Comparison of ENCODE assay signal across 7 cellular contexts in genomic region chr17:82019905-82020873, GRCh38. TPM values are rescaled to one million over a fixed set of nuclear protein-coding genes. Genes with fewer than 3 reads are reported as not detected.
DNase-seq lines count a peak whose midpoint lies in the region; ATAC-seq and TF ChIP-seq lines count a peak whose summit lies in the region.

No MANE protein-coding gene starts in this region.

- peaks cover 11% of the 10 kb centered on the region for H3K79me2 ChIP-seq in neural cell (replicated peaks; ENCODE audit: insufficient read depth, low read length)

- TF ChIP-seq POLR2A in vagina (IDR thresholded peaks at IDR 0.05): no peak

- no peak overlapping the region for H3K4me2 ChIP-seq in neural cell (ENCODE audit: low read length)

- H3K4me3 ChIP-seq in effector memory CD4-positive, alpha-beta T cell (ENCODE audit: insufficient read depth, low read depth, low read length, poor library complexity, severe bottlenecking): no peak overlapping the region
- H3K4me3 ChIP-seq in neural cell (ENCODE audit: low read length): no peak overlapping the region
- H3K4me3 ChIP-seq in vagina: no peak overlapping the region

- ATAC-seq in GM21515 (IDR thresholded peaks at IDR 0.05; ENCODE audit: unreplicated experiment): no peak

- no peaks in the 10 kb centered on the region for H3K9me3 ChIP-seq in effector memory CD4-positive, alpha-beta T cell (ENCODE audit: control insufficient read depth, low read length)
- H3K9me3 ChIP-seq in neural cell (ENCODE audit: low read length): no peaks in the 10 kb centered on the region
- H3K9me3 ChIP-seq in vagina: no peaks in the 10 kb centered on the region

- intact Hi-C loops in vagina (cut with DNase I): loop anchor here (5.0 kb wide), 1 partner anchor 43 kb away; the partner anchor contains the start of gene ASPSCR1

- H3K36me3 ChIP-seq in effector memory CD4-positive, alpha-beta T cell (ENCODE audit: control insufficient read depth, insufficient read depth, low read length): peaks cover 3% of the 10 kb centered on the region
- H3K36me3 ChIP-seq in neural cell (ENCODE audit: insufficient read depth, low read length) (no peaks in the 10 kb centered on the region), vagina (no peaks in the 10 kb centered on the region)

- H2AFZ ChIP-seq in neural cell (ENCODE audit: low read depth, low read length): no peak overlapping the region

- no peak overlapping the region for H3K27ac ChIP-seq in effector memory CD4-positive, alpha-beta T cell (ENCODE audit: insufficient read depth, low read length, poor library complexity, severe bottlenecking)
- H3K27ac ChIP-seq in neural cell (ENCODE audit: low read length): no peak overlapping the region
- H3K27ac ChIP-seq in vagina: no peak overlapping the region

- no peaks in the 10 kb centered on the region for H3K9me2 ChIP-seq in neural cell (ENCODE audit: insufficient read depth, low read length)

- no peak overlapping the region for H3K9ac ChIP-seq in neural cell (ENCODE audit: low read length)

- DNase-seq in GM13977 (ENCODE audit: low spot score): peak; percentile 87
- DNase-seq in NCI-H460 (ENCODE audit: extremely low read depth, low read depth): peak; percentile 49
- peak; percentile 43 to 49 for DNase-seq in activated CD4-positive, alpha-beta T cell treated with anti-CD3 and anti-CD28 coated beads, Interleukin-2, amount 50 U/mL, for 4 hours
- DNase-seq in effector memory CD4-positive, alpha-beta T cell: peak; percentile 20 to 48 (median 27)
- DNase-seq in vagina (ENCODE audit: extremely low spot score in 2 of 2): no peak

- no peaks in the 10 kb centered on the region for H4K20me1 ChIP-seq in neural cell (ENCODE audit: insufficient read depth)

- TF ChIP-seq CTCF in GM13977 (IDR thresholded peaks at IDR 0.05; ENCODE audit: extremely low read depth, insufficient read depth, missing control alignments): peak; percentile 93
- TF ChIP-seq CTCF in neural cell (IDR thresholded peaks at IDR 0.05; ENCODE audit: poor library complexity, severe bottlenecking): peak; percentile 52
- TF ChIP-seq CTCF in vagina (IDR thresholded peaks at IDR 0.05): peak in 2 of 3 experiments; percentile 24 to 27

- TF ChIP-seq RAD21 in neural cell (conservative IDR thresholded peaks at IDR 0.05): no peak

- TF ChIP-seq EP300 in neural cell (conservative IDR thresholded peaks at IDR 0.05; ENCODE audit: poor library complexity, severe bottlenecking): no peak

- in situ Hi-C loops in GM13977 (cut with MboI; ENCODE audit: low pct_unique_long_range_greater_than_20kb, low sequenced_read_pairs, unreplicated experiment): no loop called here

- H3F3A ChIP-seq in neural cell (ENCODE audit: insufficient read depth, low read length, poor library complexity, severe bottlenecking): no peaks in the 10 kb centered on the region

- H3K4me1 ChIP-seq in effector memory CD4-positive, alpha-beta T cell (ENCODE audit: control insufficient read depth, insufficient read depth, low read length, poor library complexity, severe bottlenecking): peaks cover 24% of the 10 kb centered on the region
- H3K4me1 ChIP-seq in vagina: peaks cover 48% of the 10 kb centered on the region

- no peaks in the 10 kb centered on the region for H3K27me3 ChIP-seq in effector memory CD4-positive, alpha-beta T cell (replicated peaks; ENCODE audit: control insufficient read depth, insufficient read depth, low read length, poor library complexity, severe bottlenecking)
- no peaks in the 10 kb centered on the region for H3K27me3 ChIP-seq in neural cell (ENCODE audit: insufficient read depth, low read depth, low read length)
- H3K27me3 ChIP-seq in vagina: no peaks in the 10 kb centered on the region

TF ChIP-seq in neural cell, 6 proteins besides CTCF, POLR2A, EP300 and RAD21:
- TF ChIP-seq POLR2AphosphoS5 (IDR thresholded peaks at IDR 0.05) (no peak), TAF1 (IDR thresholded peaks at IDR 0.05; ENCODE audit: low read depth) (no peak), MXI1 (conservative IDR thresholded peaks at IDR 0.05; ENCODE audit: poor library complexity, severe bottlenecking) (no peak), EZH2 (IDR thresholded peaks at IDR 0.05; ENCODE audit: borderline replicate concordance, insufficient read depth, low read length, poor library complexity, severe bottlenecking) (no peak), SMC3 (conservative IDR thresholded peaks at IDR 0.05; ENCODE audit: poor library complexity) (no peak)
- TF ChIP-seq, protein P1, sequence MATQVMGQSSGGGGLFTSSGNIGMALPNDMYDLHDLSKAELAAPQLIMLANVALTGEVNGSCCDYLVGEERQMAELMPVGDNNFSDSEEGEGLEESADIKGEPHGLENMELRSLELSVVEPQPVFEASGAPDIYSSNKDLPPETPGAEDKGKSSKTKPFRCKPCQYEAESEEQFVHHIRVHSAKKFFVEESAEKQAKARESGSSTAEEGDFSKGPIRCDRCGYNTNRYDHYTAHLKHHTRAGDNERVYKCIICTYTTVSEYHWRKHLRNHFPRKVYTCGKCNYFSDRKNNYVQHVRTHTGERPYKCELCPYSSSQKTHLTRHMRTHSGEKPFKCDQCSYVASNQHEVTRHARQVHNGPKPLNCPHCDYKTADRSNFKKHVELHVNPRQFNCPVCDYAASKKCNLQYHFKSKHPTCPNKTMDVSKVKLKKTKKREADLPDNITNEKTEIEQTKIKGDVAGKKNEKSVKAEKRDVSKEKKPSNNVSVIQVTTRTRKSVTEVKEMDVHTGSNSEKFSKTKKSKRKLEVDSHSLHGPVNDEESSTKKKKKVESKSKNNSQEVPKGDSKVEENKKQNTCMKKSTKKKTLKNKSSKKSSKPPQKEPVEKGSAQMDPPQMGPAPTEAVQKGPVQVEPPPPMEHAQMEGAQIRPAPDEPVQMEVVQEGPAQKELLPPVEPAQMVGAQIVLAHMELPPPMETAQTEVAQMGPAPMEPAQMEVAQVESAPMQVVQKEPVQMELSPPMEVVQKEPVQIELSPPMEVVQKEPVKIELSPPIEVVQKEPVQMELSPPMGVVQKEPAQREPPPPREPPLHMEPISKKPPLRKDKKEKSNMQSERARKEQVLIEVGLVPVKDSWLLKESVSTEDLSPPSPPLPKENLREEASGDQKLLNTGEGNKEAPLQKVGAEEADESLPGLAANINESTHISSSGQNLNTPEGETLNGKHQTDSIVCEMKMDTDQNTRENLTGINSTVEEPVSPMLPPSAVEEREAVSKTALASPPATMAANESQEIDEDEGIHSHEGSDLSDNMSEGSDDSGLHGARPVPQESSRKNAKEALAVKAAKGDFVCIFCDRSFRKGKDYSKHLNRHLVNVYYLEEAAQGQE (IDR thresholded peaks at IDR 0.05; ENCODE audit: borderline replicate concordance): no peak
TF ChIP-seq in neural cell: peak in this region for 0.

RNA-seq across cellular contexts. Expression of gene CENPX, which starts 2.5 kb away (rescaled TPM):
- total RNA-seq in NCI-H460 (2014; rRNA removed; shearing (Covaris generic)): 46.6 and 51.4 TPM in 2 replicates
- 486 and 716 TPM in 2 replicates for polyA plus RNA-seq in NCI-H460 (2014; cell fraction: nucleus; rRNA removed)
- 188 and 205 TPM in 2 replicates for polyA plus RNA-seq in neural cell
- polyA minus RNA-seq in neural cell: 23.7 and 33.4 TPM in 2 replicates
- total RNA-seq in vagina: 101 TPM

RNA-seq across cellular contexts. Expression of gene LRRC45, which starts 2.9 kb away (rescaled TPM):
- total RNA-seq in NCI-H460 (2014; rRNA removed; shearing (Covaris generic)): 6.1 and 7.4 TPM in 2 replicates
- 137 and 173 TPM in 2 replicates for polyA plus RNA-seq in NCI-H460 (2014; cell fraction: nucleus; rRNA removed)
- polyA plus RNA-seq in neural cell: 51.7 and 63.7 TPM in 2 replicates
- polyA minus RNA-seq in neural cell: 22.1 and 29.7 TPM in 2 replicates
- total RNA-seq in vagina: 14.0 TPM

RNA-seq across cellular contexts. Expression of gene RAC3, which starts 11.3 kb away (rescaled TPM):
- 19.0 and 25.5 TPM in 2 replicates for total RNA-seq in NCI-H460 (2014; rRNA removed; shearing (Covaris generic))
- polyA plus RNA-seq in NCI-H460 (2014; cell fraction: nucleus; rRNA removed): 122 and 123 TPM in 2 replicates
- 198 and 211 TPM in 2 replicates for polyA plus RNA-seq in neural cell
- polyA minus RNA-seq in neural cell: 52.8 and 57.3 TPM in 2 replicates
- 12.8 TPM for total RNA-seq in vagina

RNA-seq across cellular contexts. Expression of gene DCXR, which starts 17.3 kb away (rescaled TPM):
- total RNA-seq in NCI-H460 (2014; rRNA removed; shearing (Covaris generic)): 42.6 and 44.3 TPM in 2 replicates
- polyA plus RNA-seq in NCI-H460 (2014; cell fraction: nucleus; rRNA removed): 136 and 265 TPM in 2 replicates
- polyA plus RNA-seq in neural cell: 129 and 148 TPM in 2 replicates
- polyA minus RNA-seq in neural cell: 35.3 and 35.5 TPM in 2 replicates
- 106 TPM for total RNA-seq in vagina

RNA-seq across cellular contexts. Expression of gene RFNG, which starts 31.4 kb away (rescaled TPM):
- 25.5 and 26.5 TPM in 2 replicates for total RNA-seq in NCI-H460 (2014; rRNA removed; shearing (Covaris generic))
- polyA plus RNA-seq in NCI-H460 (2014; cell fraction: nucleus; rRNA removed): 111 and 130 TPM in 2 replicates
- 176 and 200 TPM in 2 replicates for polyA plus RNA-seq in neural cell
- polyA minus RNA-seq in neural cell: 20.8 and 27.0 TPM in 2 replicates
- 61.4 TPM for total RNA-seq in vagina

Comparison
In these comparisons a context has a peak if more than half of its experiments do, and no peak if none do; other contexts are left out.
1. DNase-seq: peak in GM13977 (single experiment), NCI-H460 (single experiment), activated CD4-positive, alpha-beta T cell treated with anti-CD3 and anti-CD28 coated beads, Interleukin-2, amount 50 U/mL, for 4 hours (2 of 2) and effector memory CD4-positive, alpha-beta T cell (3 of 3); none in vagina (0 of 2).
2. CTCF ChIP-seq: peak in every context shown above with its lines; median percentile 93 in GM13977; 52 in neural cell; 26 in vagina.